Comparison of ENCODE assay signal across 8 cellular contexts in genomic region chr12:123533672-123534643, GRCh38. TPM values are rescaled to one million over a fixed set of nuclear protein-coding genes. Genes with fewer than 3 reads are reported as not detected.
A peak's percentile ranks its signal among the peaks of the same experiment; 100 is the strongest.
DNase-seq lines count a peak whose midpoint lies in the region; ATAC-seq and TF ChIP-seq lines count a peak whose summit lies in the region.

Gene RILPL1, minus strand, starts transcription at chr12:123533719. Its CDS starts 237 bp downstream, at chr12:123533482.

- DNase-seq in EH (ENCODE audit: low read depth), result peak; percentile 73
- peak; percentile 26 for DNase-seq in activated gamma-delta T cell treated with Interleukin-2 at 50 U/mL for 16 hours
- DNase-seq in foreskin keratinocyte, result no peak
- peak; percentile 52 for DNase-seq in superior temporal gyrus (ENCODE audit: extremely low spot score)
- DNase-seq in DMS79 treated with DMSO at 0.1 percent for 48 hours (lab: John Stamatoyannopoulos, UW), result no peak

- H3K27me3 Mint-ChIP-seq in nephron (ENCODE audit: low read depth), result no peaks in the 10 kb centered on the region

- H3K4me3 Mint-ChIP-seq in nephron, result peak within 1 kb of the TSS; percentile 88 to 95 (median 94)

- H3K4me1 ChIP-seq in foreskin keratinocyte, result peaks cover 11% of the 10 kb centered on the region

- peaks cover 2% of the 10 kb centered on the region for H3K9me3 Mint-ChIP-seq in nephron

- H3K27ac Mint-ChIP-seq in nephron, result peak within 1 kb of the TSS; percentile 90 to 96 (median 95)

- no peak within 1 kb of the TSS for H3K27ac ChIP-seq in foreskin keratinocyte

- H3K4me1 Mint-ChIP-seq in nephron, result peaks cover 19% of the 10 kb centered on the region

- TF ChIP-seq CTCF in foreskin keratinocyte (conservative IDR thresholded peaks at IDR 0.05) (peak; percentile 54), nephron (IDR thresholded peaks at IDR 0.05; ENCODE audit: unreplicated experiment in 3 of 3) (peak; percentile 28 to 40 (median 31))

- no peaks in the 10 kb centered on the region for H3K27me3 ChIP-seq in foreskin keratinocyte

- peak; percentile 48 for ATAC-seq in HG02610 (IDR thresholded peaks at IDR 0.05; ENCODE audit: unreplicated experiment)
- ATAC-seq in foreskin keratinocyte, result peak; percentile 65

- H3K36me3 Mint-ChIP-seq in nephron (ENCODE audit: low read depth), result peaks cover 9% of the 10 kb centered on the region

TF ChIP-seq in PFSK-1, 5 proteins besides CTCF, POLR2A, EP300 and RAD21:
- TF ChIP-seq REST (IDR thresholded peaks at IDR 0.05; ENCODE audit: insufficient read depth in 1 of 2, low read depth in 2 of 2, low read length in 2 of 2) (no peak), FOXP2 (optimal IDR thresholded peaks at IDR 0.05; ENCODE audit: borderline replicate concordance, extremely low read depth, extremely low read length, insufficient read depth) (peak; percentile 4)

RNA-seq across cellular contexts. Expression of gene RILPL1, which starts in this region (rescaled TPM):
- 81.1 TPM for polyA plus RNA-seq in PFSK-1 (2012; ENCODE audit: insufficient read length, low read depth)
- total RNA-seq in foreskin keratinocyte, result 20.5 and 21.3 TPM in 2 replicates
- polyA plus RNA-seq in foreskin keratinocyte, result 21.6 and 23.4 TPM in 2 replicates

Comparison
In these comparisons a context has a peak if more than half of its experiments do, and no peak if none do; other contexts are left out.
1. DNase-seq: peak in EH (single experiment), activated gamma-delta T cell treated with Interleukin-2 at 50 U/mL for 16 hours (single experiment) and superior temporal gyrus (single experiment); none in foreskin keratinocyte (0 of 2) and DMS79 treated with DMSO at 0.1 percent for 48 hours (single experiment).